31 cellular contexts compared by ENCODE assay signal in genomic region chr1:188244681-188245080, GRCh38.
"Had no signal": no experiment of that assay in that cellular context is flagged by ENCODE, and none has a peak within 500 bp of the region (broad histone marks: within the 10 kb centered on the region; RNA-seq: fewer than 3 reads in every experiment).

No MANE protein-coding gene starts in this region.

- H3K36me3 ChIP-seq: adrenal gland, ascending aorta, brain microvascular endothelial cell, breast epithelium, cardiac muscle cell, colonic mucosa had no signal

- H3K27me3 ChIP-seq: adrenal gland, ascending aorta, body of pancreas, brain microvascular endothelial cell, breast epithelium, cardiac muscle cell, colonic mucosa had no signal

- DNase-seq: activated effector memory CD4-positive, alpha-beta T cell treated with anti-CD3 and anti-CD28 coated beads, Interleukin-2, amount 50 U/mL, for 16 hours; activated effector memory CD4-positive, alpha-beta T cell treated with Interleukin-2 at 50 U/mL for 16 hours; activated gamma-delta T cell; activated gamma-delta T cell treated with Interleukin-2 at 50 U/mL for 16 hours; activated naive CD4-positive, alpha-beta T cell; activated naive CD4-positive, alpha-beta T cell treated with anti-CD3 and anti-CD28 coated beads for 36 hours; activated naive CD4-positive, alpha-beta T cell treated with anti-CD3 and anti-CD28 coated beads, Interleukin-2, amount 10 ng/mL, durations not matched to agents 7 days and 5 days; activated naive CD4-positive, alpha-beta T cell treated with anti-CD3 and anti-CD28 coated beads, Interleukin-2, amount 50 U/mL, for 16 hours; activated naive CD4-positive, alpha-beta T cell treated with Interleukin-2 at 50 U/mL for 16 hours; activated naive CD8-positive, alpha-beta T cell treated with anti-CD3 and anti-CD28 coated beads for 36 hours; activated naive CD8-positive, alpha-beta T cell treated with anti-CD3 and anti-CD28 coated beads, Interleukin-2, amount 10 ng/mL, durations not matched to agents 7 days and 5 days; activated naive CD8-positive, alpha-beta T cell treated with anti-CD3 and anti-CD28 coated beads, Interleukin-2, amount 50 U/mL, for 24 hours; activated T-cell treated with anti-CD3 and anti-CD28 coated beads, Interleukin-2, amount 50 U/mL, for 4 hours; activated T-cell treated with anti-CD3 and anti-CD28 coated beads, Interleukin-2, amount 50 U/mL, for 48 hours; activated T-cell treated with anti-CD3 and anti-CD28 coated beads, Interleukin-2, amount 50 U/mL, for 72 hours; adrenal gland; amniotic stem cell; amygdala; anterior cingulate cortex; aorta; body of pancreas; brain microvascular endothelial cell; caudate nucleus; central memory CD4-positive, alpha-beta T cell; cerebellar nuclear complex; colonic mucosa had no signal

- ATAC-seq: activated naive CD4-positive, alpha-beta T cell treated with anti-CD3 and anti-CD28 coated beads, Interleukin-2, amount 50 U/mL, for 72 hours; activated naive CD8-positive, alpha-beta T cell treated with anti-CD3 and anti-CD28 coated beads, Interleukin-2, amount 50 U/mL, for 24 hours; activated T-cell treated with anti-CD3 and anti-CD28 coated beads, Interleukin-2, amount 50 U/mL, for 4 hours; activated T-cell treated with anti-CD3 and anti-CD28 coated beads, Interleukin-2, amount 50 U/mL, for 72 hours; activated T-helper 17 cell treated with anti-CD3 and anti-CD28 coated beads, Interleukin-2, amount 50 U/mL, for 72 hours; body of pancreas had no signal

- H3K4me1 ChIP-seq: adrenal gland, ascending aorta, body of pancreas, breast epithelium, colonic mucosa had no signal

- H3K9me3 ChIP-seq: adrenal gland, ascending aorta, body of pancreas, breast epithelium, colonic mucosa had no signal

- H3K4me3 ChIP-seq: adrenal gland, ascending aorta, body of pancreas, breast epithelium, cardiac muscle cell, colonic mucosa had no signal

- H3K27ac ChIP-seq: adrenal gland, ascending aorta, body of pancreas, brain microvascular endothelial cell, breast epithelium, cardiac muscle cell, colonic mucosa had no signal
